Comparison of ENCODE assay signal across 20 cellular contexts in the genomic region with DNA sequence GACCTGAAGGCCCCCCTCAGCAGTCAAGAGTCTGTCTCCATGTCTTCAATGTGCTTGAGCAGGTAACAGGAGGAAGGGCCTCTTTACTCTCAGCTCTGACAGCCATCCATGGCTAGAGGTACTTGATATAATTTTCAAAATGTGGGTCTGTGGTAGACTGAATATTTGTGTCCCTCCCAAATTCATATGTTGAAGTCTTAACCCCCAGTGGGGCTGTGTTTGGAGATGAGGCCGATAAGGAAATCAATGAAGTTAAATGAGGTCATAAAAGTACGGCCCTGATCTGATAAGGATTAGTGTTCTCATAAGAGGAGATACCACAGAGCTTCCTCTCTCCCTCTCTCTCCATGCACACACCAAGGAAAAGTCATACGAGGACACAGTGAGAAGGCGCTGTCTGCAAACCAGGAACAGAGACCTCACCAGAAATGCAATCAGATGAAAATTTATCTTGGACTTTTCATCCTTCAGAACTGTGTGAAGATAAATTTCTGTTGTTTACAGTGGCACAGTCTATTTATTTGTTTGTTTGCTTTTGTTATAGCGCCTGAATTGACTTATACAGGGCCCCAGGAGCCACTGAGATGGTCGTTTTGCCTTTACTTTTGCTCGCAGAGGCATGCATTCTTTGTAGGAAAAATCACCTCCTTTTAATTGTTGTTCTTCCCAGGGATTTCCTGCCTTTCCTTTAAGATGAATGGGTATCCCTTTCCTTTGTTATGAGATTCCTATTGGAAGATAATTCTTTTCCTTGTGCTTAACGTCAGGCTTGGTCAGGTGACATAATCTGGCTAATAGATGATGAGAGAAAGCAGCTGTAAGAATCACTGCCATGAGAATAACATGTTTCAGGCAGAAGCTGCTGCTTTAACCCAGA.
DNase-seq lines count a peak whose midpoint lies in the region; ATAC-seq and TF ChIP-seq lines count a peak whose summit lies in the region.
"Had no signal": no experiment of that assay in that cellular context is flagged by ENCODE, and none has a peak within 500 bp of the region (broad histone marks: within the 10 kb centered on the region; RNA-seq: fewer than 3 reads in every experiment).

No MANE protein-coding gene starts in this region.

- no peaks in the 10 kb centered on the region for H3F3A ChIP-seq in GM23338 (replicated peaks; ENCODE audit: low read depth)
- H3F3A ChIP-seq in neural cell (ENCODE audit: insufficient read depth, low read length, poor library complexity, severe bottlenecking) = no peaks in the 10 kb centered on the region

- H3K36me3 ChIP-seq in GM23338 (ENCODE audit: insufficient read depth) (no peaks in the 10 kb centered on the region), neural cell (ENCODE audit: insufficient read depth, low read length) (no peaks in the 10 kb centered on the region), ovary (no peaks in the 10 kb centered on the region)
- H3K36me3 ChIP-seq: prostate gland, stomach had no signal

- peaks cover 11% of the 10 kb centered on the region; the same call in 2 of the 3 replicates for H3K36me3 Mint-ChIP-seq in GM23338 (ENCODE audit: low read depth)
- no peaks in the 10 kb centered on the region for H3K36me3 Mint-ChIP-seq in activated T-helper 17 cell treated with anti-CD3 and anti-CD28 coated beads, Interleukin-2, amount 50 U/mL, for 72 hours (ENCODE audit: low read depth)
- H3K36me3 Mint-ChIP-seq in activated T-helper 1 cell treated with anti-CD3 and anti-CD28 coated beads, Interleukin-12 subunit alpha, Interleukin-12 subunit beta, Interleukin-2, Interleukin-4 antibody, amounts not matched to agents 30 ng/mL and 10 ng/mL and 1 ng/mL, durations not matched to agents 14 hours and 24 hours and 36 hours (ENCODE audit: low read depth) = peaks cover 6% of the 10 kb centered on the region

- no peak overlapping the region for H3K4me3 Mint-ChIP-seq in GM23338
- H3K4me3 Mint-ChIP-seq in activated T-helper 17 cell treated with anti-CD3 and anti-CD28 coated beads, Interleukin-2, amount 50 U/mL, for 72 hours = peak overlapping the region; percentile 52
- no peak overlapping the region for H3K4me3 Mint-ChIP-seq in activated T-helper 1 cell treated with anti-CD3 and anti-CD28 coated beads, Interleukin-12 subunit alpha, Interleukin-12 subunit beta, Interleukin-2, Interleukin-4 antibody, amounts not matched to agents 30 ng/mL and 10 ng/mL and 1 ng/mL, durations not matched to agents 14 hours and 24 hours and 36 hours
- H3K4me3 Mint-ChIP-seq: activated CD4-positive, alpha-beta T cell treated with anti-CD3 and anti-CD28 coated beads for 36 hours; activated T-cell treated with anti-CD3 and anti-CD28 coated beads, Interleukin-2, amount 50 U/mL, for 4 hours had no signal

- H3K4me1 ChIP-seq in GM23338 (ENCODE audit: insufficient read depth) = no peaks in the 10 kb centered on the region
- no peaks in the 10 kb centered on the region for H3K4me1 ChIP-seq in ovary (ENCODE audit: insufficient read depth)
- H3K4me1 ChIP-seq: prostate gland had no signal

- peaks cover 5% of the 10 kb centered on the region; the same call in 2 of the 3 replicates for H3K4me1 Mint-ChIP-seq in GM23338
- H3K4me1 Mint-ChIP-seq in activated T-helper 17 cell treated with anti-CD3 and anti-CD28 coated beads, Interleukin-2, amount 50 U/mL, for 72 hours = peaks cover 23% of the 10 kb centered on the region
- H3K4me1 Mint-ChIP-seq in activated T-helper 1 cell treated with anti-CD3 and anti-CD28 coated beads, Interleukin-12 subunit alpha, Interleukin-12 subunit beta, Interleukin-2, Interleukin-4 antibody, amounts not matched to agents 30 ng/mL and 10 ng/mL and 1 ng/mL, durations not matched to agents 14 hours and 24 hours and 36 hours (ENCODE audit: low read depth) = peaks cover 22% of the 10 kb centered on the region

- no peak for TF ChIP-seq RAD21 in neural cell (conservative IDR thresholded peaks at IDR 0.05)

- H3K9me3 Mint-ChIP-seq in GM23338 = peaks cover 5% of the 10 kb centered on the region
- H3K9me3 Mint-ChIP-seq in activated T-helper 17 cell treated with anti-CD3 and anti-CD28 coated beads, Interleukin-2, amount 50 U/mL, for 72 hours = no peaks in the 10 kb centered on the region
- H3K9me3 Mint-ChIP-seq in activated T-helper 1 cell treated with anti-CD3 and anti-CD28 coated beads, Interleukin-12 subunit alpha, Interleukin-12 subunit beta, Interleukin-2, Interleukin-4 antibody, amounts not matched to agents 30 ng/mL and 10 ng/mL and 1 ng/mL, durations not matched to agents 14 hours and 24 hours and 36 hours = peaks cover 6% of the 10 kb centered on the region
- H3K9me3 Mint-ChIP-seq: activated T-cell treated with anti-CD3 and anti-CD28 coated beads, Interleukin-2, amount 50 U/mL, for 4 hours had no signal

- TF ChIP-seq EP300 in neural cell (conservative IDR thresholded peaks at IDR 0.05; ENCODE audit: poor library complexity, severe bottlenecking) = no peak
- no peak for TF ChIP-seq EP300 in ovary (IDR thresholded peaks at IDR 0.05)

- H3K79me2 ChIP-seq in GM23338 (replicated peaks; ENCODE audit: insufficient read depth) = no peaks in the 10 kb centered on the region
- no peaks in the 10 kb centered on the region for H3K79me2 ChIP-seq in neural cell (replicated peaks; ENCODE audit: insufficient read depth, low read length)

- no peak overlapping the region for H3K9ac ChIP-seq in neural cell (ENCODE audit: low read length)
- H3K9ac ChIP-seq: KMS-11 had no signal

- no peaks in the 10 kb centered on the region for H4K20me1 ChIP-seq in GM23338 (replicated peaks; ENCODE audit: insufficient read depth)
- H4K20me1 ChIP-seq in neural cell (ENCODE audit: insufficient read depth) = no peaks in the 10 kb centered on the region

- intact Hi-C loops in activated T-helper 1 cell treated with anti-CD3 and anti-CD28 coated beads, Interleukin-12 subunit alpha, Interleukin-12 subunit beta, Interleukin-2, Interleukin-4 antibody, amounts not matched to agents 30 ng/mL and 10 ng/mL and 1 ng/mL, durations not matched to agents 14 hours and 24 hours and 36 hours (cut with micrococcal nuclease) = no loop called here
- intact Hi-C loops in ovary (cut with DNase I) = no loop called here

- TF ChIP-seq POLR2A in ovary (IDR thresholded peaks at IDR 0.05) = no peak

- no peak overlapping the region for H3K4me3 ChIP-seq in GM23338
- no peak overlapping the region for H3K4me3 ChIP-seq in neural cell (ENCODE audit: low read length)
- no peak overlapping the region for H3K4me3 ChIP-seq in ovary
- H3K4me3 ChIP-seq: prostate gland, stomach had no signal

- WGBS in ovary, 3 donors = 72 to 80% (median 75%) methylated on average over 8 of the region's 8 CpGs

- DNase-seq in GM23338 (ENCODE audit: low spot score) = peak; percentile 22
- DNase-seq in M059J (ENCODE audit: low read depth) = peak; percentile 36
- DNase-seq in activated T-helper 1 cell treated with anti-CD3 and anti-CD28 coated beads, Interleukin-12 subunit alpha, Interleukin-12 subunit beta, Interleukin-2, Interleukin-4 antibody, amounts not matched to agents 30 ng/mL and 10 ng/mL and 1 ng/mL, durations not matched to agents 14 hours and 24 hours and 36 hours (ENCODE audit: low spot score) = no peak
- DNase-seq in GOT3 (lab: John Stamatoyannopoulos, UW) = no peak
- no peak for DNase-seq in ovary
- DNase-seq in mucosa of gallbladder (ENCODE audit: low spot score) = no peak
- DNase-seq: activated CD4-positive, alpha-beta T cell treated with anti-CD3 and anti-CD28 coated beads for 36 hours; activated T-cell treated with anti-CD3 and anti-CD28 coated beads, Interleukin-2, amount 50 U/mL, for 4 hours; AML-193; anterior cingulate cortex; head of caudate nucleus; islet precursor cell; NCI-H1694; NCI-H510A; stomach had no signal

- H3K9me2 ChIP-seq in GM23338 (ENCODE audit: insufficient read depth) (peaks cover 3% of the 10 kb centered on the region; the same call in 1 of the 2 replicates), neural cell (ENCODE audit: insufficient read depth, low read length) (no peaks in the 10 kb centered on the region)

- H3K4me2 ChIP-seq in GM23338 (no peak overlapping the region), neural cell (ENCODE audit: low read length) (no peak overlapping the region)
- H3K4me2 ChIP-seq: KMS-11 had no signal

- H3K27ac Mint-ChIP-seq in GM23338 = peak overlapping the region; percentile 24; the same call in 1 of the 2 replicates
- H3K27ac Mint-ChIP-seq in activated T-helper 17 cell treated with anti-CD3 and anti-CD28 coated beads, Interleukin-2, amount 50 U/mL, for 72 hours = peak overlapping the region; percentile 89
- H3K27ac Mint-ChIP-seq in activated T-helper 1 cell treated with anti-CD3 and anti-CD28 coated beads, Interleukin-12 subunit alpha, Interleukin-12 subunit beta, Interleukin-2, Interleukin-4 antibody, amounts not matched to agents 30 ng/mL and 10 ng/mL and 1 ng/mL, durations not matched to agents 14 hours and 24 hours and 36 hours = no peak overlapping the region
- H3K27ac Mint-ChIP-seq: activated CD4-positive, alpha-beta T cell treated with anti-CD3 and anti-CD28 coated beads for 36 hours had no signal

- H3K27ac ChIP-seq in GM23338 (ENCODE audit: low read depth) (no peak overlapping the region), neural cell (ENCODE audit: low read length) (no peak overlapping the region), ovary (no peak overlapping the region)
- H3K27ac ChIP-seq: KMS-11, prostate gland, stomach had no signal

- no peaks in the 10 kb centered on the region for H3K9me3 ChIP-seq in neural cell (ENCODE audit: low read length)
- H3K9me3 ChIP-seq in ovary = no peaks in the 10 kb centered on the region
- H3K9me3 ChIP-seq: prostate gland, stomach had no signal

- peaks cover 2% of the 10 kb centered on the region for H3K27me3 Mint-ChIP-seq in GM23338 (ENCODE audit: insufficient read depth, low read depth, poor library complexity)
- H3K27me3 Mint-ChIP-seq in activated T-helper 17 cell treated with anti-CD3 and anti-CD28 coated beads, Interleukin-2, amount 50 U/mL, for 72 hours = no peaks in the 10 kb centered on the region
- no peaks in the 10 kb centered on the region for H3K27me3 Mint-ChIP-seq in activated T-helper 1 cell treated with anti-CD3 and anti-CD28 coated beads, Interleukin-12 subunit alpha, Interleukin-12 subunit beta, Interleukin-2, Interleukin-4 antibody, amounts not matched to agents 30 ng/mL and 10 ng/mL and 1 ng/mL, durations not matched to agents 14 hours and 24 hours and 36 hours (ENCODE audit: insufficient read depth)
- H3K27me3 Mint-ChIP-seq: activated CD4-positive, alpha-beta T cell treated with anti-CD3 and anti-CD28 coated beads for 36 hours had no signal

- ATAC-seq in GM23338 = no peak
- no peak for ATAC-seq in activated T-helper 17 cell treated with anti-CD3 and anti-CD28 coated beads, Interleukin-2, amount 50 U/mL, for 72 hours (replicated peaks)
- ATAC-seq: esophagus mucosa had no signal

- no peak overlapping the region for H2AFZ ChIP-seq in GM23338
- peak overlapping the region; percentile 2 for H2AFZ ChIP-seq in neural cell (ENCODE audit: low read depth, low read length)

- TF ChIP-seq CTCF in GM23338 (conservative IDR thresholded peaks at IDR 0.05; ENCODE audit: low read depth in 2 of 2) (no peak), neural cell (IDR thresholded peaks at IDR 0.05; ENCODE audit: poor library complexity, severe bottlenecking) (no peak), ovary (IDR thresholded peaks at IDR 0.05) (no peak)

- no peaks in the 10 kb centered on the region for H3K27me3 ChIP-seq in GM23338 (ENCODE audit: insufficient read depth)
- H3K27me3 ChIP-seq in neural cell (ENCODE audit: insufficient read depth, low read depth, low read length) = no peaks in the 10 kb centered on the region
- no peaks in the 10 kb centered on the region for H3K27me3 ChIP-seq in ovary
- H3K27me3 ChIP-seq: stomach had no signal

Comparison
In these comparisons a context has a peak if more than half of its experiments do, and no peak if none do; other contexts are left out.
1. DNase-seq: peak in GM23338 (single experiment) and M059J (single experiment); none in activated T-helper 1 cell treated with anti-CD3 and anti-CD28 coated beads, Interleukin-12 subunit alpha, Interleukin-12 subunit beta, Interleukin-2, Interleukin-4 antibody, amounts not matched to agents 30 ng/mL and 10 ng/mL and 1 ng/mL, durations not matched to agents 14 hours and 24 hours and 36 hours (single experiment), GOT3 (single experiment), ovary (0 of 5) and mucosa of gallbladder (single experiment).